ENCODE assay signal across 8 cellular contexts in genomic region chr6:108560463-108561308, GRCh38. TPM values are rescaled to one million over a fixed set of nuclear protein-coding genes. Genes with fewer than 3 reads are reported as not detected.
A peak's percentile ranks its signal among the peaks of the same experiment; 100 is the strongest.
DNase-seq lines count a peak whose midpoint lies in the region; ATAC-seq, FAIRE-seq and TF ChIP-seq lines count a peak whose summit lies in the region.

TSS of gene FOXO3 (plus strand) at chr6:108560917. CDS start at chr6:108561209, 292 bp downstream.

- H3K27ac ChIP-seq in dorsolateral prefrontal cortex (peak within 1 kb of the TSS; percentile 94 to 100 (median 99)), HepG2 (ENCODE audit: extremely low read length, insufficient read depth, low read length) (peak within 1 kb of the TSS; percentile 86)

- WGBS in HepG2 (ENCODE audit: low lambda C conversion rate) = 2% methylated on average over 9 of the region's 110 CpGs

- intact Hi-C loops in dorsolateral prefrontal cortex (cut with DNase I) = no loop called here
- intact Hi-C loops in HepG2 (cut with micrococcal nuclease; ENCODE audit: unreplicated experiment) = loop anchor here (10.0 kb wide), 1 partner anchor 154 kb away; no protein-coding TSS in a partner anchor

- H3K4me2 ChIP-seq in HepG2 (ENCODE audit: low read depth, low read length) = peak within 1 kb of the TSS; percentile 99

- no peaks in the 10 kb centered on the region for H3K9me3 ChIP-seq in HepG2 (ENCODE audit: low read length)

- peaks cover 32% of the 10 kb centered on the region for H4K20me1 ChIP-seq in HepG2 (ENCODE audit: insufficient read depth, low read length)

- H3K79me2 ChIP-seq in HepG2 (ENCODE audit: insufficient read depth, low read length) = peaks cover 42% of the 10 kb centered on the region

- no TSS peak for BruUV-seq in HepG2 (replicated peaks; lab: Mats Ljungman, UMichigan)

- 0 out of 2 replicates have a peak, but pooled peaks have one; percentile 16 for TF ChIP-seq RAD21 in HepG2 (CRISPR knock-in tag; IDR thresholded peaks at IDR 0.05)

- H3K36me3 ChIP-seq in HepG2 (replicated peaks in 1 of 2; ENCODE audit: control insufficient read depth in 1 of 2, insufficient read depth in 2 of 2, low read length in 2 of 2) = peaks cover 0 to 7% of the 10 kb centered on the region in 2 experiments; a peak in 2 of 5 replicates

- POLR2A ChIA-PET in HepG2 (lab: Yijun Ruan, JAX) = interaction anchor here (0.5 to 3.1 kb wide), 18 partner anchors 10 to 823 kb away, joined by 3 to 16 read pairs (median 4); partner anchors contain the start of genes ARMC2, CEP57L1 and SESN1

- peak within 1 kb of the TSS; percentile 87 for H3K9ac ChIP-seq in HepG2 (ENCODE audit: insufficient read depth, low read depth, low read length)

- FAIRE-seq in HepG2 (lab: Jason Lieb, UNC) = no peak

- no peak for ATAC-seq in activated CD4-positive, CD25-positive, alpha-beta regulatory T cell treated with anti-CD3 and anti-CD28 coated beads, Interleukin-2, amount 50 U/mL, for 24 hours
- peak; percentile 63 for ATAC-seq in HepG2
- no peak for ATAC-seq in GM19452 (IDR thresholded peaks at IDR 0.05; ENCODE audit: unreplicated experiment)

- H2AFZ ChIP-seq in HepG2 (ENCODE audit: low read length) = no peak within 1 kb of the TSS

- TF ChIP-seq POLR2A in HepG2 (IDR thresholded peaks at IDR 0.05; ENCODE audit: insufficient read depth in 1 of 2, low read depth in 2 of 2, low read length in 2 of 2) = peak; percentile 95 to 96

- in situ Hi-C loops in HepG2 (cut with HindIII; ENCODE audit: extremely low pct_ligation_motif_present, low pct_unique_long_range_greater_than_20kb) = loop anchor here (5.0 kb wide), 1 partner anchor 222 kb away; no protein-coding TSS in a partner anchor

- peak; percentile 29 to 42 (median 36) for DNase-seq in activated CD4-positive, CD25-positive, alpha-beta regulatory T cell (lab: John Stamatoyannopoulos, UW)
- DNase-seq in NCI-H226 (peak; percentile 91), dorsolateral prefrontal cortex (peak; percentile 72 to 93 (median 82)), HepG2 (ENCODE audit: low spot score) (peak; percentile 72)
- peak; percentile 63 to 72 for DNase-seq in activated CD4-positive, alpha-beta T cell treated with anti-CD3 and anti-CD28 coated beads, Interleukin-2, amount 50 U/mL, for 48 hours
- DNase-seq in stimulated activated CD4-positive, alpha-beta T cell treated with anti-CD3 and anti-CD28 coated beads, Interleukin-4, amount 100 ng/mL, for 1 hour = peak; percentile 63

- no peaks in the 10 kb centered on the region for H3K27me3 ChIP-seq in dorsolateral prefrontal cortex
- no peaks in the 10 kb centered on the region; a peak in 2 of 5 replicates for H3K27me3 ChIP-seq in HepG2 (ENCODE audit: control insufficient read depth in 1 of 2, insufficient read depth in 2 of 2, low read length in 2 of 2)

- H3K4me3 ChIP-seq in dorsolateral prefrontal cortex = peak within 1 kb of the TSS; percentile 78 to 99 (median 95)
- H3K4me3 ChIP-seq in HepG2 (replicated peaks in 1 of 3; ENCODE audit: insufficient read depth in 1 of 3, low read depth in 2 of 3, low read length in 3 of 3) = peak within 1 kb of the TSS; percentile 90 to 99 (median 96)

- TF ChIP-seq CTCF in dorsolateral prefrontal cortex (IDR thresholded peaks at IDR 0.05 in 54 of 56, conservative IDR thresholded peaks at IDR 0.05 in 2 of 56; ENCODE audit: low read depth in 1 of 56, partially characterized antibody in 56 of 56) (peak in 18 of 56 donors; percentile 7 to 41 (median 21)), HepG2 (CRISPR knock-in tag; IDR thresholded peaks at IDR 0.05) (no peak)

- CTCF ChIA-PET in HepG2 (lab: Yijun Ruan, JAX; ENCODE audit: low intra/inter-chr PET ratio, low total read pairs) = no interaction called here

- H3K4me1 ChIP-seq in HepG2 (ENCODE audit: insufficient read depth, low read length) = peaks cover 53% of the 10 kb centered on the region

- no peak for TF ChIP-seq EP300 in HepG2 (IDR thresholded peaks at IDR 0.05; ENCODE audit: low read depth in 2 of 2, low read length in 2 of 2)
- TF ChIP-seq EP300 in HepG2 (CRISPR knock-in tag; IDR thresholded peaks at IDR 0.05; ENCODE audit: borderline replicate concordance) = no peak

TF ChIP-seq in HepG2, 621 proteins besides CTCF, POLR2A, EP300 and RAD21 (continues in another document):
- no peak for TF ChIP-seq ETS1 (CRISPR knock-in tag; IDR thresholded peaks at IDR 0.05)
- TF ChIP-seq USF2 (IDR thresholded peaks at IDR 0.05; ENCODE audit: low read depth, low read length) = no peak
- no peak for TF ChIP-seq USF2 (CRISPR knock-in tag; IDR thresholded peaks at IDR 0.05; ENCODE audit: borderline replicate concordance)
- TF ChIP-seq CAMTA2 (CRISPR knock-in tag; IDR thresholded peaks at IDR 0.05; ENCODE audit: borderline replicate concordance) = no peak
- TF ChIP-seq HNF4A (CRISPR knock-in tag; IDR thresholded peaks at IDR 0.05) = no peak
- TF ChIP-seq HOXA9 (CRISPR knock-in tag; IDR thresholded peaks at IDR 0.05; ENCODE audit: borderline replicate concordance) = peak; percentile 27; the same call in 1 of the 2 replicates
- no peak for TF ChIP-seq ZNF704 (CRISPR knock-in tag; IDR thresholded peaks at IDR 0.05; ENCODE audit: borderline replicate concordance)
- 0 out of 2 replicates have a peak, but pooled peaks have one; percentile 49 for TF ChIP-seq ZNF510 (CRISPR knock-in tag; IDR thresholded peaks at IDR 0.05; ENCODE audit: low read depth)
- no peak for TF ChIP-seq ZNF30 (CRISPR knock-in tag; IDR thresholded peaks at IDR 0.05)
- TF ChIP-seq SMAD1 (CRISPR knock-in tag; IDR thresholded peaks at IDR 0.05; ENCODE audit: borderline replicate concordance, low read depth) = no peak
- TF ChIP-seq ZFP1 (CRISPR knock-in tag; IDR thresholded peaks at IDR 0.05) = no peak
- no peak for TF ChIP-seq ZNF740 (CRISPR knock-in tag; IDR thresholded peaks at IDR 0.05)

RNA-seq across cellular contexts. Expression of gene FOXO3, which starts in this region (rescaled TPM):
- 100 to 1,000 TPM in 4 of 120 experiments, 10 to 100 TPM in 116; 60.9 to 108 (median 81.7) TPM for total RNA-seq in dorsolateral prefrontal cortex
- 16.0 and 16.9 TPM in 2 replicates for total RNA-seq in HepG2 (2016; rRNA removed; fragmentation: Illumina TruSeq; extraction: Trizol)
- total RNA-seq in HepG2 (2016; cell fraction: cytosol; rRNA removed; fragmentation: Illumina TruSeq; extraction: Trizol; ENCODE audit: low read depth) = 32.6 and 35.1 TPM in 2 replicates
- total RNA-seq in HepG2 (2016; cell fraction: insoluble cytoplasmic fraction; rRNA removed; fragmentation: Illumina TruSeq; extraction: Trizol) = 15.7 and 15.9 TPM in 2 replicates
- 26.2 and 29.7 TPM in 2 replicates for total RNA-seq in HepG2 (2016; cell fraction: membrane; rRNA removed; fragmentation: Illumina TruSeq; extraction: Trizol)
- total RNA-seq in HepG2 (2016; cell fraction: nucleus; rRNA removed; fragmentation: Illumina TruSeq; extraction: Trizol) = 14.0 and 14.8 TPM in 2 replicates
- polyA plus RNA-seq in HepG2 (2011; rRNA removed) = 21.3 and 22.5 TPM in 2 replicates
- polyA plus RNA-seq in HepG2 (2011; cell fraction: cytosol; rRNA removed) = 14.1 and 14.6 TPM in 2 replicates
- polyA plus RNA-seq in HepG2 (2011; cell fraction: nucleus; rRNA removed) = 17.2 and 17.5 TPM in 2 replicates
- 16.0 and 18.2 TPM in 2 replicates for polyA plus RNA-seq in HepG2 (2012)
- 0.35 and 0.42 TPM in 2 replicates for polyA plus RNA-seq in HepG2 (2016; cell fraction: cytosol; fragmentation: Illumina TruSeq; extraction: Trizol; ENCODE audit: low read depth)
- 11.8 and 12.6 TPM in 2 replicates for polyA plus RNA-seq in HepG2 (2016; cell fraction: insoluble cytoplasmic fraction; fragmentation: Illumina TruSeq; extraction: Trizol; ENCODE audit: low read depth)
- 1.3 and 1.4 TPM in 2 replicates for polyA plus RNA-seq in HepG2 (2016; cell fraction: membrane; fragmentation: Illumina TruSeq; extraction: Trizol; ENCODE audit: low read depth)
- polyA plus RNA-seq in HepG2 (2016; cell fraction: nucleus; fragmentation: Illumina TruSeq; extraction: Trizol; ENCODE audit: insufficient read depth, low read depth) = 10.9 and 12.0 TPM in 2 replicates
- polyA minus RNA-seq in HepG2 (2011; rRNA and poly(A)+ RNA removed; ENCODE audit: low replicate concordance) = 76.4 and 181 TPM in 2 replicates
- polyA minus RNA-seq in HepG2 (2011; cell fraction: cytosol; rRNA and poly(A)+ RNA removed) = 34.7 and 39.1 TPM in 2 replicates
- polyA minus RNA-seq in HepG2 (2011; cell fraction: nucleus; rRNA and poly(A)+ RNA removed) = 43.9 and 53.5 TPM in 2 replicates

Comparison
In these comparisons a context has a peak if more than half of its experiments do, and no peak if none do; other contexts are left out.
1. DNase-seq: peak in every context shown above with its lines; median percentile 91 in NCI-H226; 82 in dorsolateral prefrontal cortex; 72 in HepG2; 68 in activated CD4-positive, alpha-beta T cell treated with anti-CD3 and anti-CD28 coated beads, Interleukin-2, amount 50 U/mL, for 48 hours; 63 in stimulated activated CD4-positive, alpha-beta T cell treated with anti-CD3 and anti-CD28 coated beads, Interleukin-4, amount 100 ng/mL, for 1 hour; 36 in activated CD4-positive, CD25-positive, alpha-beta regulatory T cell.